Comparison of ENCODE assay signal across 21 cellular contexts in genomic region chr15:57130956-57131355, GRCh38.
"Had no signal": no experiment of that assay in that cellular context is flagged by ENCODE, and none has a peak within 500 bp of the region (broad histone marks: within the 10 kb centered on the region; RNA-seq: fewer than 3 reads in every experiment).

No MANE protein-coding gene starts in this region.

- H3K36me3 ChIP-seq: transverse colon, WERI-Rb-1 had no signal

- DNase-seq: activated CD4-positive, alpha-beta T cell treated with anti-CD3 and anti-CD28 coated beads for 36 hours; cortex of kidney; effector CD4-positive, alpha-beta T cell; foreskin keratinocyte; glutamatergic neuron; hypothalamus; left ventricle myocardium inferior; mucosa of descending colon; naive thymus-derived CD4-positive, alpha-beta T cell; occipital lobe; stimulated activated CD4-positive, alpha-beta T cell treated with anti-CD3 and anti-CD28 coated beads, Interleukin-2, amount 100 ng/mL, for 48 hours; substantia nigra; T-helper 17 cell; transverse colon; WERI-Rb-1 had no signal

- H3K27me3 Mint-ChIP-seq: activated CD4-positive, alpha-beta T cell treated with anti-CD3 and anti-CD28 coated beads for 36 hours; activated naive CD4-positive, alpha-beta T cell treated with anti-CD3 and anti-CD28 coated beads, Interleukin-2, amount 50 U/mL, for 24 hours; brain; memory B cell; naive thymus-derived CD4-positive, alpha-beta T cell; stimulated activated memory B cell treated with anti-CD40 and anti-IgM and Interleukin-4, amounts not matched to agents 10 μg/mL and 1 μg/mL and 100 μg/mL, for 72 hours; T-helper 17 cell had no signal

- H3K27ac Mint-ChIP-seq: activated CD4-positive, alpha-beta T cell treated with anti-CD3 and anti-CD28 coated beads for 36 hours; activated naive CD4-positive, alpha-beta T cell treated with anti-CD3 and anti-CD28 coated beads, Interleukin-2, amount 50 U/mL, for 24 hours; activated T-helper 2 cell treated with anti-CD3 and anti-CD28 coated beads, Interferon-gamma antibody, Interleukin-2, Interleukin-4, amounts not matched to agents 10 μg/mL and 5 μg/mL and 100 μg/mL, durations not matched to agents 14 hours and 24 hours and 36 hours; stimulated activated memory B cell treated with anti-CD40 and anti-IgM and Interleukin-4, amounts not matched to agents 10 μg/mL and 1 μg/mL and 100 μg/mL, for 72 hours; T-helper 17 cell had no signal

- H3K27me3 ChIP-seq: foreskin keratinocyte, transverse colon, vagina had no signal

- H3K27ac ChIP-seq: foreskin keratinocyte, left ventricle myocardium inferior, transverse colon, vagina, WERI-Rb-1 had no signal

- H3K4me3 Mint-ChIP-seq: activated CD4-positive, alpha-beta T cell treated with anti-CD3 and anti-CD28 coated beads for 36 hours; activated naive CD4-positive, alpha-beta T cell treated with anti-CD3 and anti-CD28 coated beads, Interleukin-2, amount 50 U/mL, for 24 hours; brain; memory B cell; stimulated activated memory B cell treated with anti-CD40 and anti-IgM and Interleukin-4, amounts not matched to agents 10 μg/mL and 1 μg/mL and 100 μg/mL, for 72 hours; T-helper 17 cell had no signal

- H3K9me3 Mint-ChIP-seq: activated naive CD4-positive, alpha-beta T cell treated with anti-CD3 and anti-CD28 coated beads, Interleukin-2, amount 50 U/mL, for 24 hours; activated T-helper 2 cell treated with anti-CD3 and anti-CD28 coated beads, Interferon-gamma antibody, Interleukin-2, Interleukin-4, amounts not matched to agents 10 μg/mL and 5 μg/mL and 100 μg/mL, durations not matched to agents 14 hours and 24 hours and 36 hours; memory B cell; stimulated activated memory B cell treated with anti-CD40 and anti-IgM and Interleukin-4, amounts not matched to agents 10 μg/mL and 1 μg/mL and 100 μg/mL, for 72 hours had no signal

- H3K9me3 ChIP-seq: left ventricle myocardium inferior, mucosa of descending colon, transverse colon, vagina had no signal

- ATAC-seq: activated CD4-positive, alpha-beta T cell treated with anti-CD3 and anti-CD28 coated beads for 36 hours; foreskin keratinocyte; mucosa of descending colon; naive thymus-derived CD4-positive, alpha-beta T cell; stimulated activated memory B cell treated with anti-CD40 and anti-IgM and Interleukin-4, amounts not matched to agents 10 μg/mL and 1 μg/mL and 100 μg/mL, for 72 hours; T-helper 17 cell had no signal

- H3K4me3 ChIP-seq: left ventricle myocardium inferior, mucosa of descending colon, transverse colon, vagina had no signal
